Comparison of ENCODE assay signal across 8 cellular contexts in the genomic region with DNA sequence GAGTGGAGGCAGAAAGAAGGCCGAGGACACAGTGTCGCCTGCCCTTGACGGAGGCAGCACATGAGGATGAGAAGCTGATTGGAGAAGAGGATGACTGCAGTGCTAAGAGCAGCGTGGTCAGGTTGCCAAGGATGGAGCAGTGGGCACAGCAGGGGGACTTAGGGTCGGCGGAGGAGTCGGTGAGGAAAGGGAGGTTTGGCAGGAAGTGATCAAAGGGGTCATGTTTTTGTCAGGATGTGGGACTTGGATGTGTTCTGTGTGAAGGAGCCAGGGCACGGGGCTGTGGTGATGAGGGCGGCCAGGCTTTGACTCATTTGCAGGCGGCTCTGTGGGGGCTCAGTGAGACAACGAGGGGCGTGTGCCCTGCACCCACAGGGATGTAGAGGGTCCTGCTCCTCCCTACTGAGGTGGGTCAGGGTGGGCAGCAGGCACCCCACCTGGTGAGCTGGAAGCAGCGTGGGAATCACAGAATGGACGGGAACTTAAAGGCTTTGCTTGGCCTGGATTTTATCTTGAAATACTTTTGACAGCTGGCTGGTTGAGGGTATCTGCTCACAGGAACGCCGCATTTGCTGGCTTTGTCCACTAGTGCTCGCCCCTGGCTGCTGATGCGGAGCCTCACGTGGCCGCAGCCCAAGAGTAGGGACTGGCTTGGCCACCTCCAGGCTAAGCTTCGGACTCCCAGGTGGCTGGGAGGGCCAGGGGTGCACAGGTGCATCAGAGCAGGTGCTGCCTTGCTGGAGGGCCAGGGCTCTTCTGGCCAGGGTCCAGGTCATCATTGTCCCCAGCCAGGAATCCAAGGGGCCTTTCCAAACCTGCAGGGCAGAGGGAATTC. TPM values are rescaled to one million over a fixed set of nuclear protein-coding genes. Genes with fewer than 3 reads are reported as not detected.
DNase-seq lines count a peak whose midpoint lies in the region; ATAC-seq, FAIRE-seq and TF ChIP-seq lines count a peak whose summit lies in the region.

No MANE protein-coding gene starts in this region.

- TF ChIP-seq CTCF in OCI-LY3 (IDR thresholded peaks at IDR 0.05; ENCODE audit: low read depth, low read length) (no peak), H1 (IDR thresholded peaks at IDR 0.05; ENCODE audit: control extremely low read depth in 1 of 3, insufficient read depth in 1 of 3, low read depth in 1 of 3, low read length in 3 of 3) (peak in 1 of 3 experiments; percentile 9; a peak in 2 of 4 replicates)

- no peak overlapping the region for H2BK15ac ChIP-seq in H1 (ENCODE audit: low read length)

- no peak overlapping the region for H4K8ac ChIP-seq in H1 (ENCODE audit: extremely low read depth, insufficient read depth, low read length)

- no peaks in the 10 kb centered on the region for H3K9me2 ChIP-seq in GM23248 (ENCODE audit: insufficient read depth)

- no peaks in the 10 kb centered on the region for H3K23me2 ChIP-seq in H1 (ENCODE audit: low read depth, low read length)

- TF ChIP-seq EP300 in H1 (IDR thresholded peaks at IDR 0.05; ENCODE audit: borderline replicate concordance in 1 of 2, low read depth in 2 of 2, low read length in 2 of 2): no peak

- FAIRE-seq in H1 (lab: Jason Lieb, UNC): no peak

- no peaks in the 10 kb centered on the region for H4K20me1 ChIP-seq in GM23248 (ENCODE audit: insufficient read depth)
- H4K20me1 ChIP-seq in OCI-LY3 (ENCODE audit: insufficient read depth, low read length): no peaks in the 10 kb centered on the region; the same call in 1 of the 2 replicates
- peaks cover 7 to 15% of the 10 kb centered on the region in 2 experiments for H4K20me1 ChIP-seq in H1 (replicated peaks in 1 of 2; ENCODE audit: control insufficient read depth in 1 of 2, insufficient read depth in 2 of 2, low read length in 2 of 2)

- WGBS in GM23248 (ENCODE audit: low coverage in 1 of 2, low lambda C conversion rate in 2 of 2, missing lambda C conversion rate in 2 of 2), 2 experiments: 48% methylated on average over 21 of the region's 21 CpGs
- 80% methylated on average over 21 of the region's 21 CpGs; no CpG with 5 or more reads in 1 of the 2 experiments for WGBS in H1 (ENCODE audit: extremely low coverage in 1 of 2, insufficient coverage in 1 of 2, insufficient read length in 1 of 2, insufficient replicate concordance in 2 of 2, low coverage in 1 of 2, low lambda C conversion rate in 2 of 2, missing lambda C conversion rate in 1 of 2), 2 experiments

- H3K4me2 ChIP-seq in GM23248 (ENCODE audit: unreplicated experiment) (peak overlapping the region; percentile 23), OCI-LY3 (ENCODE audit: low read length) (peak overlapping the region; percentile 65), H1 (ENCODE audit: insufficient read depth in 1 of 2, low read depth in 2 of 2, low read length in 2 of 2) (no peak overlapping the region), skeletal muscle satellite cell (ENCODE audit: low read length) (peak overlapping the region; percentile 67)

- H3K14ac ChIP-seq in H1 (ENCODE audit: insufficient read length): no peak overlapping the region

- no peak overlapping the region for H4K91ac ChIP-seq in H1 (replicated peaks; ENCODE audit: insufficient read length, low read length)

- H3K27ac ChIP-seq in GM23248 (peak overlapping the region; percentile 74), OCI-LY3 (ENCODE audit: low read length) (peak overlapping the region; percentile 89), H1 (ENCODE audit: low read depth, low read length) (no peak overlapping the region)

- no peak overlapping the region for H3K4ac ChIP-seq in H1 (replicated peaks; ENCODE audit: insufficient read length, low read depth, low read length)

- H3K18ac ChIP-seq in H1 (ENCODE audit: extremely low read depth, low read length): no peak overlapping the region

- no peaks in the 10 kb centered on the region for H3K79me1 ChIP-seq in H1 (ENCODE audit: low read depth, low read length)

- in situ Hi-C loops in GM23248 (cut with MboI): no loop called here

- no peak overlapping the region for H2BK120ac ChIP-seq in H1 (replicated peaks; ENCODE audit: low read depth, low read length)

- H3K9ac ChIP-seq in GM23248 (peak overlapping the region; percentile 45; the same call in 1 of the 2 replicates), OCI-LY3 (ENCODE audit: low read length) (peak overlapping the region; percentile 56), H1 (replicated peaks in 1 of 4; ENCODE audit: extremely low read depth in 1 of 4, low read depth in 3 of 4, low read length in 3 of 4) (no peak overlapping the region), skeletal muscle satellite cell (ENCODE audit: low read depth, low read length) (peak overlapping the region; percentile 55)

- H3K27me3 ChIP-seq in GM23248 (replicated peaks; ENCODE audit: insufficient read depth) (no peaks in the 10 kb centered on the region), OCI-LY3 (ENCODE audit: low read depth, low read length) (no peaks in the 10 kb centered on the region), H1 (replicated peaks in 1 of 4; ENCODE audit: control insufficient read depth in 3 of 4, extremely low read depth in 1 of 4, insufficient read depth in 3 of 4, low read length in 3 of 4) (no peaks in the 10 kb centered on the region), skeletal muscle satellite cell (ENCODE audit: control insufficient read depth, insufficient read depth, low read length) (no peaks in the 10 kb centered on the region)

- no peak overlapping the region for H2BK5ac ChIP-seq in H1 (ENCODE audit: low read depth, low read length)

- peaks cover 18% of the 10 kb centered on the region; the same call in 1 of the 2 replicates for H3K36me3 ChIP-seq in GM23248 (ENCODE audit: low read depth)
- peaks cover 67% of the 10 kb centered on the region for H3K36me3 ChIP-seq in OCI-LY3 (replicated peaks; ENCODE audit: low read depth, low read length)
- H3K36me3 ChIP-seq in H1 (ENCODE audit: control insufficient read depth in 2 of 4, insufficient read depth in 4 of 4, low read length in 3 of 4): peaks cover 7 to 14% (median 9%) of the 10 kb centered on the region in 4 experiments; a peak in 7 of 8 replicates
- H3K36me3 ChIP-seq in skeletal muscle satellite cell (ENCODE audit: insufficient read depth, low read length): peaks cover 59% of the 10 kb centered on the region

- H3K9me3 ChIP-seq in GM23248 (ENCODE audit: low read depth) (no peaks in the 10 kb centered on the region), OCI-LY3 (ENCODE audit: insufficient read depth, low read length) (no peaks in the 10 kb centered on the region), H1 (ENCODE audit: insufficient read depth in 2 of 2, low read depth in 1 of 2, low read length in 1 of 2) (no peaks in the 10 kb centered on the region), skeletal muscle satellite cell (replicated peaks; ENCODE audit: low read length) (no peaks in the 10 kb centered on the region)

- no peak for TF ChIP-seq RAD21 in H1 (IDR thresholded peaks at IDR 0.05 in 1 of 2, conservative IDR thresholded peaks at IDR 0.05 in 1 of 2; ENCODE audit: low read depth in 2 of 2, low read length in 2 of 2)

- CTCF ChIA-PET in H1 (lab: Charles Lee; ENCODE audit: partially characterized antibody): interaction anchor here (0.8 to 25.7 kb wide), 7 partner anchors 7 to 133 kb away, joined by 3 to 856 read pairs (median 6); a partner anchor contains a TSS

- no peak overlapping the region for H4K5ac ChIP-seq in H1 (ENCODE audit: insufficient read length, low read depth, low read length)

- H3K4me3 ChIP-seq in GM23248: no peak overlapping the region
- H3K4me3 ChIP-seq in OCI-LY3 (ENCODE audit: low read length): peak overlapping the region; percentile 34
- no peak overlapping the region for H3K4me3 ChIP-seq in H1 (ENCODE audit: extremely low read depth in 1 of 4, insufficient read depth in 2 of 4, low read depth in 3 of 4, low read length in 4 of 4)
- H3K4me3 ChIP-seq in skeletal muscle satellite cell (ENCODE audit: low read length): no peak overlapping the region

- 0 out of 2 replicates have a peak overlapping the region, but pooled peaks have one; percentile 61 for H2BK20ac ChIP-seq in H1 (ENCODE audit: low read length)

- H3K4me1 ChIP-seq in GM23248 (ENCODE audit: insufficient read depth): peaks cover 29% of the 10 kb centered on the region
- H3K4me1 ChIP-seq in OCI-LY3 (ENCODE audit: low read length): peaks cover 26% of the 10 kb centered on the region
- peaks cover 0 to 10% (median 2%) of the 10 kb centered on the region in 4 experiments; a peak in 5 of 7 replicates for H3K4me1 ChIP-seq in H1 (replicated peaks in 1 of 4; ENCODE audit: control insufficient read depth in 3 of 4, insufficient read depth in 4 of 4, low read length in 3 of 4)
- peaks cover 61% of the 10 kb centered on the region for H3K4me1 ChIP-seq in skeletal muscle satellite cell (ENCODE audit: control insufficient read depth, insufficient read depth, low read length)

- ATAC-seq in GM21423 (IDR thresholded peaks at IDR 0.05; ENCODE audit: unreplicated experiment) (no peak), HG03521 (IDR thresholded peaks at IDR 0.05; ENCODE audit: unreplicated experiment) (no peak), GM19023 (IDR thresholded peaks at IDR 0.05; ENCODE audit: unreplicated experiment) (no peak)

- no peak overlapping the region for H2AFZ ChIP-seq in GM23248
- H2AFZ ChIP-seq in OCI-LY3 (ENCODE audit: low read depth, low read length): no peak overlapping the region
- H2AFZ ChIP-seq in H1 (ENCODE audit: low read length): no peak overlapping the region

- POLR2A ChIA-PET in H1 (lab: Charles Lee; ENCODE audit: partially characterized antibody): interaction anchor here (1.4 to 2.2 kb wide), 5 partner anchors 9 to 21 kb away, joined by 3 to 9 read pairs (median 6); no protein-coding TSS in a partner anchor

- no peak overlapping the region for H3K23ac ChIP-seq in H1 (ENCODE audit: insufficient read length)

- H2BK12ac ChIP-seq in H1 (ENCODE audit: low read depth, low read length): no peak overlapping the region

- H3K79me2 ChIP-seq in GM23248 (ENCODE audit: insufficient read depth) (peaks cover 38% of the 10 kb centered on the region), OCI-LY3 (ENCODE audit: low read length) (peaks cover 7% of the 10 kb centered on the region), H1 (ENCODE audit: control insufficient read depth in 1 of 2, insufficient read depth in 2 of 2, low read length in 2 of 2) (no peaks in the 10 kb centered on the region)

- H3K56ac ChIP-seq in H1 (replicated peaks; ENCODE audit: insufficient read length, low read depth, low read length): no peak overlapping the region

- no peak for TF ChIP-seq POLR2A in H1 (IDR thresholded peaks at IDR 0.05; ENCODE audit: control extremely low read depth in 1 of 2, low read depth in 2 of 2, low read length in 2 of 2)

- H2AK5ac ChIP-seq in H1 (ENCODE audit: low read depth, low read length): no peak overlapping the region

- peaks cover 25% of the 10 kb centered on the region for H3F3A ChIP-seq in GM23248 (ENCODE audit: insufficient read depth)

- DNase-seq in GM23248 (peak; percentile 54), H1 (ENCODE audit: low read depth in 1 of 2, low spot score in 2 of 2) (no peak), GM03348 (ENCODE audit: low spot score) (no peak)

RNA-seq across cellular contexts. Expression of a gene that starts 6.0 kb away (rescaled TPM):
- total RNA-seq in GM23248 (2014; rRNA removed; shearing (Covaris generic)): 127 and 222 TPM in 2 replicates
- 132 and 134 TPM in 2 replicates for polyA plus RNA-seq in GM23248 (2016; fragmentation: Nextera tagmentation; extraction: Ambion mirVana)
- 35.8 and 37.6 TPM in 2 replicates for total RNA-seq in H1 (2021; fragmentation: NEBNext Ultra II Directional; extraction: Animal tissue kit (Norgen Biotek cat#: 25700))
- 83.7 and 107 TPM in 2 replicates for polyA plus RNA-seq in H1 (2011; rRNA removed)
- polyA plus RNA-seq in H1 (2011; cell fraction: cytosol; rRNA removed): 62.4 TPM
- polyA plus RNA-seq in H1 (2011; cell fraction: nucleus; rRNA removed): 62.1 TPM
- 28.1 to 43.9 TPM (median 40.6 TPM) in 4 replicates for polyA plus RNA-seq in H1 (2012, experiment 1 of 2)
- polyA plus RNA-seq in H1 (2012, experiment 2 of 2): 59.4 TPM
- 57.3 TPM for polyA plus RNA-seq in H1 (2013, experiment 1 of 2)
- 56.6 TPM for polyA plus RNA-seq in H1 (2013, experiment 2 of 2)
- polyA minus RNA-seq in H1 (2011; rRNA and poly(A)+ RNA removed): 7.2 and 9.8 TPM in 2 replicates
- 31.9 TPM for polyA minus RNA-seq in H1 (2011; cell fraction: cytosol; rRNA and poly(A)+ RNA removed)
- 21.6 TPM for polyA minus RNA-seq in H1 (2011; cell fraction: nucleus; rRNA and poly(A)+ RNA removed)
- 258 and 274 TPM in 2 replicates for total RNA-seq in skeletal muscle satellite cell (2012; rRNA removed)

RNA-seq across cellular contexts. Expression of a gene that starts 11.6 kb away (rescaled TPM):
- total RNA-seq in GM23248 (2014; rRNA removed; shearing (Covaris generic)): 54.6 and 61.7 TPM in 2 replicates
- polyA plus RNA-seq in GM23248 (2016; fragmentation: Nextera tagmentation; extraction: Ambion mirVana) (62.2 and 62.6 TPM in 2 replicates), H1 (2011; rRNA removed) (51.6 and 76.9 TPM in 2 replicates)
- total RNA-seq in H1 (2021; fragmentation: NEBNext Ultra II Directional; extraction: Animal tissue kit (Norgen Biotek cat#: 25700)): 32.5 and 37.4 TPM in 2 replicates
- 45.9 TPM for polyA plus RNA-seq in H1 (2011; cell fraction: cytosol; rRNA removed)
- polyA plus RNA-seq in H1 (2011; cell fraction: nucleus; rRNA removed): 462 TPM
- polyA plus RNA-seq in H1 (2012, experiment 1 of 2): 29.1 to 43.2 TPM (median 40.3 TPM) in 4 replicates
- polyA plus RNA-seq in H1 (2012, experiment 2 of 2): 31.7 TPM
- polyA plus RNA-seq in H1 (2013, experiment 1 of 2): 41.3 TPM
- polyA plus RNA-seq in H1 (2013, experiment 2 of 2): 37.4 TPM
- 21.8 and 30.8 TPM in 2 replicates for polyA minus RNA-seq in H1 (2011; rRNA and poly(A)+ RNA removed)
- 18.2 TPM for polyA minus RNA-seq in H1 (2011; cell fraction: cytosol; rRNA and poly(A)+ RNA removed)
- polyA minus RNA-seq in H1 (2011; cell fraction: nucleus; rRNA and poly(A)+ RNA removed): 49.7 TPM
- total RNA-seq in skeletal muscle satellite cell (2012; rRNA removed): 33.2 and 35.0 TPM in 2 replicates

RNA-seq across cellular contexts. Expression of a gene that starts 30.4 kb away (rescaled TPM):
- total RNA-seq in GM23248 (2014; rRNA removed; shearing (Covaris generic)): 12.1 and 17.6 TPM in 2 replicates
- polyA plus RNA-seq in GM23248 (2016; fragmentation: Nextera tagmentation; extraction: Ambion mirVana): 30.4 and 31.5 TPM in 2 replicates
- 49.6 and 58.4 TPM in 2 replicates for total RNA-seq in H1 (2021; fragmentation: NEBNext Ultra II Directional; extraction: Animal tissue kit (Norgen Biotek cat#: 25700))
- polyA plus RNA-seq in H1 (2011; rRNA removed): 45.2 and 53.0 TPM in 2 replicates
- 75.6 TPM for polyA plus RNA-seq in H1 (2011; cell fraction: cytosol; rRNA removed)
- 48.5 TPM for polyA plus RNA-seq in H1 (2011; cell fraction: nucleus; rRNA removed)
- 62.8 to 118 TPM (median 92.7 TPM) in 4 replicates for polyA plus RNA-seq in H1 (2012, experiment 1 of 2)
- 122 TPM for polyA plus RNA-seq in H1 (2012, experiment 2 of 2)
- polyA plus RNA-seq in H1 (2013, experiment 1 of 2): 52.3 TPM
- polyA plus RNA-seq in H1 (2013, experiment 2 of 2): 51.6 TPM
- polyA minus RNA-seq in H1 (2011; rRNA and poly(A)+ RNA removed): 20.7 and 26.8 TPM in 2 replicates
- 21.7 TPM for polyA minus RNA-seq in H1 (2011; cell fraction: cytosol; rRNA and poly(A)+ RNA removed)
- polyA minus RNA-seq in H1 (2011; cell fraction: nucleus; rRNA and poly(A)+ RNA removed): 18.0 TPM
- total RNA-seq in skeletal muscle satellite cell (2012; rRNA removed): 31.2 and 31.4 TPM in 2 replicates

RNA-seq across cellular contexts. Expression of a gene that starts 30.6 kb away (rescaled TPM):
- total RNA-seq in GM23248 (2014; rRNA removed; shearing (Covaris generic)): 2.2 and 5.2 TPM in 2 replicates
- 16.0 and 17.2 TPM in 2 replicates for polyA plus RNA-seq in GM23248 (2016; fragmentation: Nextera tagmentation; extraction: Ambion mirVana)
- total RNA-seq in H1 (2021; fragmentation: NEBNext Ultra II Directional; extraction: Animal tissue kit (Norgen Biotek cat#: 25700)): 45.4 and 49.6 TPM in 2 replicates
- 76.5 and 80.5 TPM in 2 replicates for polyA plus RNA-seq in H1 (2011; rRNA removed)
- 82.5 TPM for polyA plus RNA-seq in H1 (2011; cell fraction: cytosol; rRNA removed)
- polyA plus RNA-seq in H1 (2011; cell fraction: nucleus; rRNA removed): 52.0 TPM
- 55.4 to 63.9 TPM (median 58.6 TPM) in 4 replicates for polyA plus RNA-seq in H1 (2012, experiment 1 of 2)
- 25.1 TPM for polyA plus RNA-seq in H1 (2012, experiment 2 of 2)
- polyA plus RNA-seq in H1 (2013, experiment 1 of 2): 41.3 TPM
- 43.7 TPM for polyA plus RNA-seq in H1 (2013, experiment 2 of 2)
- polyA minus RNA-seq in H1 (2011; rRNA and poly(A)+ RNA removed): 44.6 and 52.4 TPM in 2 replicates
- 25.0 TPM for polyA minus RNA-seq in H1 (2011; cell fraction: cytosol; rRNA and poly(A)+ RNA removed)
- 17.7 TPM for polyA minus RNA-seq in H1 (2011; cell fraction: nucleus; rRNA and poly(A)+ RNA removed)
- 5.3 and 6.8 TPM in 2 replicates for total RNA-seq in skeletal muscle satellite cell (2012; rRNA removed)

RNA-seq across cellular contexts. Expression of a gene that starts 54.5 kb away (rescaled TPM):
- 6.4 and 10.6 TPM in 2 replicates for total RNA-seq in GM23248 (2014; rRNA removed; shearing (Covaris generic))
- polyA plus RNA-seq in GM23248 (2016; fragmentation: Nextera tagmentation; extraction: Ambion mirVana) (11.6 and 13.6 TPM in 2 replicates), H1 (2011; rRNA removed) (22.9 and 37.8 TPM in 2 replicates)
- total RNA-seq in H1 (2021; fragmentation: NEBNext Ultra II Directional; extraction: Animal tissue kit (Norgen Biotek cat#: 25700)): 34.2 and 37.8 TPM in 2 replicates
- polyA plus RNA-seq in H1 (2011; cell fraction: cytosol; rRNA removed): 12.3 TPM
- 50.7 TPM for polyA plus RNA-seq in H1 (2011; cell fraction: nucleus; rRNA removed)
- polyA plus RNA-seq in H1 (2012, experiment 1 of 2): 29.5 to 47.7 TPM (median 43.8 TPM) in 4 replicates
- 45.1 TPM for polyA plus RNA-seq in H1 (2012, experiment 2 of 2)
- 27.6 TPM for polyA plus RNA-seq in H1 (2013, experiment 1 of 2)
- polyA plus RNA-seq in H1 (2013, experiment 2 of 2): 24.6 TPM
- 18.0 and 22.1 TPM in 2 replicates for polyA minus RNA-seq in H1 (2011; rRNA and poly(A)+ RNA removed)
- polyA minus RNA-seq in H1 (2011; cell fraction: cytosol; rRNA and poly(A)+ RNA removed): 22.2 TPM
- polyA minus RNA-seq in H1 (2011; cell fraction: nucleus; rRNA and poly(A)+ RNA removed): 31.8 TPM
- 13.5 and 13.9 TPM in 2 replicates for total RNA-seq in skeletal muscle satellite cell (2012; rRNA removed)

Comparison
In these comparisons a context has a peak if more than half of its experiments do, and no peak if none do; other contexts are left out.
1. H3K4me2 ChIP-seq: peak in GM23248 (single experiment), OCI-LY3 (single experiment) and skeletal muscle satellite cell (single experiment); none in H1 (0 of 2).
2. H3K9ac ChIP-seq: peak in GM23248 (single experiment), OCI-LY3 (single experiment) and skeletal muscle satellite cell (single experiment); none in H1 (0 of 4).